Comparison of ENCODE assay signal across 27 cellular contexts in genomic region chr9:129341197-129341990, GRCh38.
DNase-seq lines count a peak whose midpoint lies in the region; ATAC-seq and TF ChIP-seq lines count a peak whose summit lies in the region.
"Had no signal": no experiment of that assay in that cellular context is flagged by ENCODE, and none has a peak within 500 bp of the region (broad histone marks: within the 10 kb centered on the region; RNA-seq: fewer than 3 reads in every experiment).

No MANE protein-coding gene starts in this region.

- no peaks in the 10 kb centered on the region for H3K27me3 Mint-ChIP-seq in endodermal cell (ENCODE audit: insufficient read depth)
- H3K27me3 Mint-ChIP-seq: activated naive CD8-positive, alpha-beta T cell treated with anti-CD3 and anti-CD28 coated beads for 36 hours; stimulated activated naive CD8-positive, alpha-beta T cell treated with anti-CD3 and anti-CD28 coated beads, Interleukin-15, amount 100 ng/mL, for 72 hours had no signal

- H3K14ac ChIP-seq in neuronal stem cell (ENCODE audit: low read length) = peak overlapping the region; percentile 59

- H3K4me3 Mint-ChIP-seq in endodermal cell = no peak overlapping the region
- H3K4me3 Mint-ChIP-seq: activated naive CD8-positive, alpha-beta T cell treated with anti-CD3 and anti-CD28 coated beads for 36 hours; stimulated activated naive CD8-positive, alpha-beta T cell treated with anti-CD3 and anti-CD28 coated beads, Interleukin-15, amount 100 ng/mL, for 72 hours had no signal

- peak overlapping the region; percentile 88 for H2AK5ac ChIP-seq in neuronal stem cell (ENCODE audit: low read depth, low read length)

- peaks cover 3% of the 10 kb centered on the region for H3K4me1 Mint-ChIP-seq in endodermal cell

- H3K4ac ChIP-seq in neuronal stem cell (ENCODE audit: low read length) = peak overlapping the region; percentile 57

- H3K18ac ChIP-seq in neuronal stem cell (ENCODE audit: low read length) = peak overlapping the region; percentile 92

- H3K79me1 ChIP-seq in neuronal stem cell (ENCODE audit: low read depth, low read length) = no peaks in the 10 kb centered on the region

- H3K27ac Mint-ChIP-seq in endodermal cell = peak overlapping the region; percentile 9
- H3K27ac Mint-ChIP-seq: activated naive CD8-positive, alpha-beta T cell treated with anti-CD3 and anti-CD28 coated beads for 36 hours; stimulated activated naive CD8-positive, alpha-beta T cell treated with anti-CD3 and anti-CD28 coated beads, Interleukin-15, amount 100 ng/mL, for 72 hours had no signal

- no peak overlapping the region for H3K27ac ChIP-seq in right cardiac atrium (ENCODE audit: low read length)
- no peak overlapping the region for H3K27ac ChIP-seq in endodermal cell (ENCODE audit: low read depth, low read length)
- H3K27ac ChIP-seq in neuronal stem cell (replicated peaks; ENCODE audit: low read length) = peak overlapping the region; percentile 25
- peak overlapping the region; percentile 82 for H3K27ac ChIP-seq in vagina
- H3K27ac ChIP-seq: body of pancreas, epithelial cell of prostate, lower lobe of right lung, psoas muscle, tibial artery, VCaP had no signal

- H3K9ac ChIP-seq in endodermal cell (ENCODE audit: extremely low read depth, low read length, poor library complexity, severe bottlenecking) (no peak overlapping the region), neuronal stem cell (ENCODE audit: low read depth, low read length, poor library complexity) (no peak overlapping the region)

- peak overlapping the region; percentile 60 for H2AFZ ChIP-seq in neuronal stem cell (ENCODE audit: low read length)

- H2BK12ac ChIP-seq in neuronal stem cell (ENCODE audit: low read length) = no peak overlapping the region

- intact Hi-C loops in right cardiac atrium (cut with DNase I) = no loop called here
- intact Hi-C loops in cardiac septum (cut with DNase I) = no loop called here
- intact Hi-C loops in vagina (cut with DNase I) = no loop called here

- H3K9me3 ChIP-seq in right cardiac atrium (ENCODE audit: control insufficient read depth, low read length) (no peaks in the 10 kb centered on the region), endodermal cell (ENCODE audit: control insufficient read depth, low read length) (no peaks in the 10 kb centered on the region), neuronal stem cell (replicated peaks in 1 of 2; ENCODE audit: control insufficient read depth in 2 of 2, insufficient read depth in 1 of 2, low read depth in 1 of 2, low read length in 2 of 2) (no peaks in the 10 kb centered on the region), vagina (no peaks in the 10 kb centered on the region)
- H3K9me3 ChIP-seq: BE2C, body of pancreas, Caco-2, lower lobe of right lung, psoas muscle, tibial artery had no signal

- H2BK15ac ChIP-seq in neuronal stem cell (ENCODE audit: low read length) = peak overlapping the region; percentile 90

- H4K91ac ChIP-seq in neuronal stem cell (ENCODE audit: low read depth, low read length, poor library complexity) = peak overlapping the region; percentile 17

- H2BK120ac ChIP-seq in neuronal stem cell (ENCODE audit: low read depth, low read length) = peak overlapping the region; percentile 81

- WGBS in right cardiac atrium = 54% methylated on average over 29 of the region's 29 CpGs
- WGBS in endodermal cell (ENCODE audit: insufficient coverage in 1 of 2, insufficient read length in 1 of 2), 2 experiments = 85 to 86% methylated on average over 24 to 29 of the region's 29 CpGs
- no CpG with 5 or more reads among the region's 29 CpGs for WGBS in neuronal stem cell (ENCODE audit: extremely low coverage in 2 of 2, insufficient read length in 2 of 2, insufficient replicate concordance in 1 of 2), 2 donors

- H4K8ac ChIP-seq in neuronal stem cell (ENCODE audit: low read depth, low read length) = no peak overlapping the region

- H3K4me3 ChIP-seq in right cardiac atrium (ENCODE audit: low read length) (no peak overlapping the region), endodermal cell (ENCODE audit: low read length) (no peak overlapping the region), neuronal stem cell (ENCODE audit: low read length in 2 of 2) (no peak overlapping the region), vagina (no peak overlapping the region)
- H3K4me3 ChIP-seq: body of pancreas, lower lobe of right lung, psoas muscle, tibial artery had no signal

- H3K36me3 ChIP-seq in endodermal cell (ENCODE audit: control insufficient read depth, insufficient read depth, low read length) = no peaks in the 10 kb centered on the region
- H3K36me3 ChIP-seq in neuronal stem cell (replicated peaks in 1 of 2; ENCODE audit: control insufficient read depth in 2 of 2, insufficient read depth in 2 of 2, low read length in 2 of 2) = no peaks in the 10 kb centered on the region
- no peaks in the 10 kb centered on the region for H3K36me3 ChIP-seq in vagina
- H3K36me3 ChIP-seq: BE2C, lower lobe of right lung, tibial artery had no signal

- peak overlapping the region; percentile 72 for H2BK5ac ChIP-seq in neuronal stem cell (ENCODE audit: low read length)

- peaks cover 2% of the 10 kb centered on the region for H3K4me1 ChIP-seq in right cardiac atrium (ENCODE audit: control insufficient read depth, insufficient read depth, low read length)
- no peaks in the 10 kb centered on the region for H3K4me1 ChIP-seq in endodermal cell (ENCODE audit: control insufficient read depth, insufficient read depth, low read length)
- H3K4me1 ChIP-seq in neuronal stem cell (ENCODE audit: control insufficient read depth in 2 of 2, insufficient read depth in 1 of 2, low read depth in 1 of 2, low read length in 2 of 2) = peaks cover 19 to 21% of the 10 kb centered on the region in 2 donors
- H3K4me1 ChIP-seq in vagina = peaks cover 45% of the 10 kb centered on the region
- H3K4me1 ChIP-seq: BE2C had no signal

- no peaks in the 10 kb centered on the region for H3K27me3 ChIP-seq in right cardiac atrium (ENCODE audit: control insufficient read depth, insufficient read depth)
- no peaks in the 10 kb centered on the region for H3K27me3 ChIP-seq in endodermal cell (ENCODE audit: control insufficient read depth, insufficient read depth, low read length, poor library complexity, severe bottlenecking)
- no peaks in the 10 kb centered on the region for H3K27me3 ChIP-seq in neuronal stem cell (ENCODE audit: control insufficient read depth in 3 of 3, insufficient read depth in 3 of 3, low read depth in 1 of 3, low read length in 3 of 3)
- H3K27me3 ChIP-seq in vagina = no peaks in the 10 kb centered on the region
- H3K27me3 ChIP-seq: BE2C, body of pancreas, tibial artery had no signal

- peak overlapping the region; percentile 31 for H3K23ac ChIP-seq in neuronal stem cell (ENCODE audit: low read depth, low read length, poor library complexity)

- TF ChIP-seq CTCF in endodermal cell (conservative IDR thresholded peaks at IDR 0.05) (no peak), vagina (IDR thresholded peaks at IDR 0.05) (no peak), GM20000 (IDR thresholded peaks at IDR 0.05; ENCODE audit: extremely low read depth, missing control alignments) (no peak)

- peak; percentile 68 to 82 (median 82) for DNase-seq in right cardiac atrium
- DNase-seq in cardiac septum (ENCODE audit: low spot score) = no peak
- no peak for DNase-seq in endodermal cell
- DNase-seq in neuronal stem cell (ENCODE audit: low spot score) = no peak
- no peak for DNase-seq in vagina (ENCODE audit: extremely low spot score in 2 of 2)
- DNase-seq in CD1c-positive myeloid dendritic cell (ENCODE audit: extremely low spot score) = no peak
- no peak for DNase-seq in GM20000 (ENCODE audit: low spot score)
- DNase-seq in T1000 (lab: John Stamatoyannopoulos, UW) = no peak
- DNase-seq: activated CD4-positive, alpha-beta T cell treated with anti-CD3 and anti-CD28 coated beads for 4 hours; activated effector memory CD4-positive, alpha-beta T cell treated with Interleukin-2 at 50 U/mL for 16 hours; activated naive CD8-positive, alpha-beta T cell treated with anti-CD3 and anti-CD28 coated beads for 36 hours; BE2C; body of pancreas; DMS79; GF-D8; Karpas-422; lower lobe of right lung; NCI-H146; OCI-M1; small intestine; stimulated activated naive CD8-positive, alpha-beta T cell treated with anti-CD3 and anti-CD28 coated beads, Interleukin-15, amount 100 ng/mL, for 72 hours; tibial artery had no signal

- no peaks in the 10 kb centered on the region for H3K9me3 Mint-ChIP-seq in endodermal cell
- H3K9me3 Mint-ChIP-seq: activated naive CD8-positive, alpha-beta T cell treated with anti-CD3 and anti-CD28 coated beads for 36 hours; stimulated activated naive CD8-positive, alpha-beta T cell treated with anti-CD3 and anti-CD28 coated beads, Interleukin-15, amount 100 ng/mL, for 72 hours had no signal

- TF ChIP-seq POLR2A in vagina (IDR thresholded peaks at IDR 0.05) = no peak

- ATAC-seq in right cardiac atrium = peak; percentile 25 to 36
- ATAC-seq: body of pancreas; HCT116; lower lobe of right lung; stimulated activated naive CD8-positive, alpha-beta T cell treated with anti-CD3 and anti-CD28 coated beads, Interleukin-15, amount 100 ng/mL, for 72 hours had no signal

- H3K4me2 ChIP-seq in neuronal stem cell (ENCODE audit: insufficient read depth, low read length, poor library complexity, severe bottlenecking) = no peak overlapping the region

- H3K36me3 Mint-ChIP-seq in endodermal cell (ENCODE audit: low read depth) = no peaks in the 10 kb centered on the region
- H3K36me3 Mint-ChIP-seq: activated naive CD8-positive, alpha-beta T cell treated with anti-CD3 and anti-CD28 coated beads for 36 hours had no signal

Comparison
In these comparisons a context has a peak if more than half of its experiments do, and no peak if none do; other contexts are left out.
1. DNase-seq: peak in right cardiac atrium (3 of 3); none in cardiac septum (single experiment), endodermal cell (single experiment), neuronal stem cell (single experiment), vagina (0 of 2), CD1c-positive myeloid dendritic cell (single experiment), GM20000 (single experiment) and T1000 (single experiment).
2. H3K27ac ChIP-seq: peak in neuronal stem cell (single experiment) and vagina (single experiment); none in right cardiac atrium (single experiment) and endodermal cell (single experiment).